ENCODE assay signal across 15 cellular contexts in the genomic region with DNA sequence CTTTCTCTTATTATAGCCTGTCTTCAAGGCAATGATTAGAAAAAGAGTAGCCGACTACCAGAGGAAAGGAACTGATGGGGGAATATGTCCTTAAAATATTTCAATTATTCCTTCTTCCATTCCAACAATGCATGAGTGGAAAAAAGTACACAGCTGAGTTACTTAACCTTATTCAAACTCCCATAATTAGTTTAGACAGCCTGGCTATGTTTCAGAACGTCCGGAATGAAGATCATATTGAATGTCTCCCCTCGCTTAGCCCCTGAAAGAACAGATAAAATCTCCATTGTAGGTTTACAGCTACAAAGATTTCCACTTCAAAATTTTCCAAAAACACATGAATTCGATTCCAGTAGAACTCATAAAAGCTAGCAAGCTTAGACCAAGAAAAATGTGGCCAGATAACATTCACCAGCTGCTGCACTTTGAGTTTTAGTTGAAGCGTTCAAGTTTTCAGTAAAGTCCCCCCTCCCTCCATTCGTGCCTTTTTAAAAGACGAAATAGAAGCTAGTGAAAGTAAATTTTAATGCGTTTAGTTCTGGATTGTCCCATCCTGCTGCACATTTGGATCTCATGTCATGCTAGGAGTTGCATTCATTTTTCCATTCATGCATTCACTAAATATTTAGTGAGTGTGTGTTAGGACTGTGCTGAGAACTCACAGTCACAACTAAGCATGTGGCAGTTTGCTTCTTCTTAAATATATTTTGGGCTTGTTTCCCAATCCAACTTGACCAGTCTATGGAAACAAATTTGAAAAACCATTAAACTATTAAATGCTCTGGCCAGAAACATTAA. TPM values are rescaled to one million over a fixed set of nuclear protein-coding genes. Genes with fewer than 3 reads are reported as not detected.
DNase-seq lines count a peak whose midpoint lies in the region; ATAC-seq and TF ChIP-seq lines count a peak whose summit lies in the region.
"Had no signal": no experiment of that assay in that cellular context is flagged by ENCODE, and none has a peak within 500 bp of the region (broad histone marks: within the 10 kb centered on the region; RNA-seq: fewer than 3 reads in every experiment).

No MANE protein-coding gene starts in this region.

- in situ Hi-C loops in transverse colon (cut with MboI; ENCODE audit: low pct_ligation_motif_present in 1 of 4, low pct_unique_long_range_greater_than_20kb in 1 of 4, low sequenced_read_pairs in 3 of 4), result no loop called here

- peaks cover 3% of the 10 kb centered on the region for H3K27me3 Mint-ChIP-seq in neural crest cell (ENCODE audit: low read depth)
- peaks cover 6% of the 10 kb centered on the region for H3K27me3 Mint-ChIP-seq in activated CD4-positive, alpha-beta T cell treated with anti-CD3 and anti-CD28 coated beads, Interleukin-2, amount 10 ng/mL, durations not matched to agents 24 days and 14 days

- peak overlapping the region; percentile 5 for H3K27ac Mint-ChIP-seq in neural crest cell (ENCODE audit: unreplicated experiment)
- no peak overlapping the region for H3K27ac Mint-ChIP-seq in activated CD4-positive, alpha-beta T cell treated with anti-CD3 and anti-CD28 coated beads, Interleukin-2, amount 10 ng/mL, durations not matched to agents 24 days and 14 days
- H3K27ac Mint-ChIP-seq: activated B cell treated with CpG ODN at 0.5 μM for 24 hours, GM23338 had no signal

- H3K27me3 ChIP-seq in adipocyte (replicated peaks; ENCODE audit: control insufficient read depth, insufficient read depth, low read length) (no peaks in the 10 kb centered on the region), esophagus muscularis mucosa (no peaks in the 10 kb centered on the region), transverse colon (no peaks in the 10 kb centered on the region)
- H3K27me3 ChIP-seq: neutrophil had no signal

- H3K4me1 Mint-ChIP-seq in neural crest cell, result peaks cover 43% of the 10 kb centered on the region
- peaks cover 2% of the 10 kb centered on the region for H3K4me1 Mint-ChIP-seq in activated CD4-positive, alpha-beta T cell treated with anti-CD3 and anti-CD28 coated beads, Interleukin-2, amount 10 ng/mL, durations not matched to agents 24 days and 14 days
- H3K4me1 Mint-ChIP-seq: activated B cell treated with CpG ODN at 0.5 μM for 24 hours had no signal

- WGBS in esophagus muscularis mucosa, result 37% methylated on average over 9 of the region's 9 CpGs
- WGBS in transverse colon (ENCODE audit: low coverage in 1 of 2), 2 donors, result 42 to 52% methylated on average over 9 of the region's 9 CpGs

- H3K9me3 ChIP-seq in adipocyte (ENCODE audit: control insufficient read depth, low read length) (no peaks in the 10 kb centered on the region), esophagus muscularis mucosa (no peaks in the 10 kb centered on the region), transverse colon (no peaks in the 10 kb centered on the region)
- H3K9me3 ChIP-seq: neutrophil had no signal

- intact Hi-C loops in esophagus muscularis mucosa (cut with DNase I), result no loop called here
- intact Hi-C loops in transverse colon (cut with DNase I; ENCODE audit: low total_unique reads), result no loop called here
- intact Hi-C loops in activated CD4-positive, alpha-beta T cell treated with anti-CD3 and anti-CD28 coated beads, Interleukin-2, amount 10 ng/mL, durations not matched to agents 24 days and 14 days (cut with micrococcal nuclease), result loop anchor here (2.0 kb wide), 1 partner anchor 27 kb away; no protein-coding TSS in a partner anchor

- no peak for TF ChIP-seq POLR2A in esophagus muscularis mucosa (IDR thresholded peaks at IDR 0.05; ENCODE audit: low read depth)
- no peak for TF ChIP-seq POLR2A in transverse colon (IDR thresholded peaks at IDR 0.05)

- DNase-seq in adipocyte (ENCODE audit: low read depth) (peak; percentile 92), esophagus muscularis mucosa (ENCODE audit: extremely low spot score) (no peak), neural crest cell (ENCODE audit: low read depth, low spot score) (no peak), transverse colon (no peak)
- no peak for DNase-seq in activated CD4-positive, alpha-beta T cell treated with anti-CD3 and anti-CD28 coated beads, Interleukin-2, amount 10 ng/mL, durations not matched to agents 24 days and 14 days
- DNase-seq: activated B cell treated with CpG ODN at 0.5 μM for 24 hours; activated T-cell treated with anti-CD3 and anti-CD28 coated beads for 4 hours; aorta; stimulated activated CD4-positive, alpha-beta T cell treated with anti-CD3 and anti-CD28 coated beads, Interleukin-2, amount 100 ng/mL, for 48 hours; stimulated activated naive CD8-positive, alpha-beta T cell treated with anti-CD3 and anti-CD28 coated beads, Interleukin-15, Interleukin-2, amounts not matched to agents 100 U/mL and 50 U/mL, for 24 hours had no signal

- H3K4me3 ChIP-seq in adipocyte (ENCODE audit: low read length) (peak overlapping the region; percentile 63), esophagus muscularis mucosa (peak overlapping the region; percentile 19 to 46 (median 26)), transverse colon (no peak overlapping the region)
- H3K4me3 ChIP-seq: GM23338 had no signal

- ATAC-seq in HG03457 (IDR thresholded peaks at IDR 0.05; ENCODE audit: unreplicated experiment) (no peak), HG02938 (IDR thresholded peaks at IDR 0.05; ENCODE audit: unreplicated experiment) (no peak)
- ATAC-seq: GM23338; stimulated activated naive CD8-positive, alpha-beta T cell treated with anti-CD3 and anti-CD28 coated beads, Interleukin-15, Interleukin-2, amounts not matched to agents 100 U/mL and 50 U/mL, for 24 hours had no signal

- no peaks in the 10 kb centered on the region for H3K36me3 ChIP-seq in adipocyte (ENCODE audit: control insufficient read depth, insufficient read depth, low read length, severe bottlenecking)
- H3K36me3 ChIP-seq in esophagus muscularis mucosa, result no peaks in the 10 kb centered on the region
- H3K36me3 ChIP-seq in transverse colon, result no peaks in the 10 kb centered on the region
- H3K36me3 ChIP-seq: neutrophil had no signal

- H3K36me3 Mint-ChIP-seq in neural crest cell (ENCODE audit: low read depth), result no peaks in the 10 kb centered on the region
- no peaks in the 10 kb centered on the region for H3K36me3 Mint-ChIP-seq in activated CD4-positive, alpha-beta T cell treated with anti-CD3 and anti-CD28 coated beads, Interleukin-2, amount 10 ng/mL, durations not matched to agents 24 days and 14 days (ENCODE audit: low read depth)

- H3K27ac ChIP-seq in esophagus muscularis mucosa (replicated peaks in 1 of 4) (peak overlapping the region; percentile 59 to 82 (median 76)), transverse colon (peak overlapping the region; percentile 10 to 70 (median 68))
- H3K27ac ChIP-seq: epithelial cell of prostate, neutrophil had no signal

- H3K4me1 ChIP-seq in adipocyte (ENCODE audit: control insufficient read depth, insufficient read depth, low read length) (peaks cover 35% of the 10 kb centered on the region), esophagus muscularis mucosa (peaks cover 7 to 38% (median 32%) of the 10 kb centered on the region in 4 donors), transverse colon (peaks cover 0 to 26% (median 17%) of the 10 kb centered on the region in 4 donors)

- H3K9me3 Mint-ChIP-seq in neural crest cell, result no peaks in the 10 kb centered on the region
- H3K9me3 Mint-ChIP-seq in activated CD4-positive, alpha-beta T cell treated with anti-CD3 and anti-CD28 coated beads, Interleukin-2, amount 10 ng/mL, durations not matched to agents 24 days and 14 days, result no peaks in the 10 kb centered on the region
- H3K9me3 Mint-ChIP-seq: activated B cell treated with CpG ODN at 0.5 μM for 24 hours, GM23338 had no signal

- peak overlapping the region; percentile 42 for H3K9ac ChIP-seq in adipocyte (ENCODE audit: low read length)

- no peak overlapping the region for H3K4me3 Mint-ChIP-seq in neural crest cell
- no peak overlapping the region for H3K4me3 Mint-ChIP-seq in activated CD4-positive, alpha-beta T cell treated with anti-CD3 and anti-CD28 coated beads, Interleukin-2, amount 10 ng/mL, durations not matched to agents 24 days and 14 days
- H3K4me3 Mint-ChIP-seq: activated B cell treated with CpG ODN at 0.5 μM for 24 hours, GM23338 had no signal

- TF ChIP-seq CTCF in esophagus muscularis mucosa (IDR thresholded peaks at IDR 0.05) (no peak), neural crest cell (conservative IDR thresholded peaks at IDR 0.05) (no peak), transverse colon (IDR thresholded peaks at IDR 0.05) (no peak)

- no peak for TF ChIP-seq EP300 in esophagus muscularis mucosa (IDR thresholded peaks at IDR 0.05)
- no peak for TF ChIP-seq EP300 in transverse colon (IDR thresholded peaks at IDR 0.05; ENCODE audit: low read depth)

RNA-seq across cellular contexts. Expression of a gene that starts 29.4 kb away (rescaled TPM):
- total RNA-seq in esophagus muscularis mucosa (10 to 100 TPM in 1 of 4 donors, 1 to 10 TPM in 3; 9.6 to 13.7 (median 9.7) TPM), neural crest cell (23.3 and 24.4 TPM in 2 replicates), transverse colon (10 to 100 TPM in 3 of 4 donors, 1 to 10 TPM in 1; 7.1 to 15.2 (median 11.4) TPM)
- 10.0 and 11.8 TPM in 2 replicates for total RNA-seq in activated CD4-positive, alpha-beta T cell treated with anti-CD3 and anti-CD28 coated beads, Interleukin-2, amount 10 ng/mL, durations not matched to agents 24 days and 14 days

Comparison
In these comparisons a context has a peak if more than half of its experiments do, and no peak if none do; other contexts are left out.
1. H3K4me3 ChIP-seq: peak in adipocyte (single experiment) and esophagus muscularis mucosa (4 of 4); none in transverse colon (0 of 4).